ENCODE assay signal across 1 cellular context in genomic region chr7:116171094-116171493, GRCh38.
TF ChIP-seq lines count a peak whose summit lies in the region.

No MANE protein-coding gene starts in this region.

TF ChIP-seq in HepG2, 621 proteins besides CTCF, POLR2A, EP300 and RAD21 (continued from another document):
- TF ChIP-seq, protein P1, sequence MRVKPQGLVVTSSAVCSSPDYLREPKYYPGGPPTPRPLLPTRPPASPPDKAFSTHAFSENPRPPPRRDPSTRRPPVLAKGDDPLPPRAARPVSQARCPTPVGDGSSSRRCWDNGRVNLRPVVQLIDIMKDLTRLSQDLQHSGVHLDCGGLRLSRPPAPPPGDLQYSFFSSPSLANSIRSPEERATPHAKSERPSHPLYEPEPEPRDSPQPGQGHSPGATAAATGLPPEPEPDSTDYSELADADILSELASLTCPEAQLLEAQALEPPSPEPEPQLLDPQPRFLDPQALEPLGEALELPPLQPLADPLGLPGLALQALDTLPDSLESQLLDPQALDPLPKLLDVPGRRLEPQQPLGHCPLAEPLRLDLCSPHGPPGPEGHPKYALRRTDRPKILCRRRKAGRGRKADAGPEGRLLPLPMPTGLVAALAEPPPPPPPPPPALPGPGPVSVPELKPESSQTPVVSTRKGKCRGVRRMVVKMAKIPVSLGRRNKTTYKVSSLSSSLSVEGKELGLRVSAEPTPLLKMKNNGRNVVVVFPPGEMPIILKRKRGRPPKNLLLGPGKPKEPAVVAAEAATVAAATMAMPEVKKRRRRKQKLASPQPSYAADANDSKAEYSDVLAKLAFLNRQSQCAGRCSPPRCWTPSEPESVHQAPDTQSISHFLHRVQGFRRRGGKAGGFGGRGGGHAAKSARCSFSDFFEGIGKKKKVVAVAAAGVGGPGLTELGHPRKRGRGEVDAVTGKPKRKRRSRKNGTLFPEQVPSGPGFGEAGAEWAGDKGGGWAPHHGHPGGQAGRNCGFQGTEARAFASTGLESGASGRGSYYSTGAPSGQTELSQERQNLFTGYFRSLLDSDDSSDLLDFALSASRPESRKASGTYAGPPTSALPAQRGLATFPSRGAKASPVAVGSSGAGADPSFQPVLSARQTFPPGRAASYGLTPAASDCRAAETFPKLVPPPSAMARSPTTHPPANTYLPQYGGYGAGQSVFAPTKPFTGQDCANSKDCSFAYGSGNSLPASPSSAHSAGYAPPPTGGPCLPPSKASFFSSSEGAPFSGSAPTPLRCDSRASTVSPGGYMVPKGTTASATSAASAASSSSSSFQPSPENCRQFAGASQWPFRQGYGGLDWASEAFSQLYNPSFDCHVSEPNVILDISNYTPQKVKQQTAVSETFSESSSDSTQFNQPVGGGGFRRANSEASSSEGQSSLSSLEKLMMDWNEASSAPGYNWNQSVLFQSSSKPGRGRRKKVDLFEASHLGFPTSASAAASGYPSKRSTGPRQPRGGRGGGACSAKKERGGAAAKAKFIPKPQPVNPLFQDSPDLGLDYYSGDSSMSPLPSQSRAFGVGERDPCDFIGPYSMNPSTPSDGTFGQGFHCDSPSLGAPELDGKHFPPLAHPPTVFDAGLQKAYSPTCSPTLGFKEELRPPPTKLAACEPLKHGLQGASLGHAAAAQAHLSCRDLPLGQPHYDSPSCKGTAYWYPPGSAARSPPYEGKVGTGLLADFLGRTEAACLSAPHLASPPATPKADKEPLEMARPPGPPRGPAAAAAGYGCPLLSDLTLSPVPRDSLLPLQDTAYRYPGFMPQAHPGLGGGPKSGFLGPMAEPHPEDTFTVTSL (CRISPR knock-in tag; IDR thresholded peaks at IDR 0.05; ENCODE audit: borderline replicate concordance): no peak
- TF ChIP-seq ZNF777 (CRISPR knock-in tag; IDR thresholded peaks at IDR 0.05) (no peak), WIZ (CRISPR knock-in tag; IDR thresholded peaks at IDR 0.05) (no peak), PLRG1 (conservative IDR thresholded peaks at IDR 0.05) (no peak)
